In genomic region chr12:99261256-99261655, GRCh38 we compare ENCODE assay signal across 17 cellular contexts.
"Had no signal": no experiment of that assay in that cellular context is flagged by ENCODE, and none has a peak within 500 bp of the region (broad histone marks: within the 10 kb centered on the region; RNA-seq: fewer than 3 reads in every experiment).

No MANE protein-coding gene starts in this region.

- H3K27me3 Mint-ChIP-seq: progenitor cell of endocrine pancreas, type B pancreatic cell had no signal

- H3K4me1 ChIP-seq: thyroid gland had no signal

- H3K4me3 Mint-ChIP-seq: mesothelial cell of epicardium, natural killer cell, type B pancreatic cell had no signal

- H3K27ac ChIP-seq: coronary artery, heart left ventricle, pancreas, thyroid gland had no signal

- H3K27ac Mint-ChIP-seq: mesothelial cell of epicardium, natural killer cell, progenitor cell of endocrine pancreas, type B pancreatic cell had no signal

- H3K27me3 ChIP-seq: heart left ventricle, pancreas, thyroid gland had no signal

- H3K4me3 ChIP-seq: coronary artery, heart left ventricle, pancreas, thyroid gland had no signal

- H3K9me3 ChIP-seq: heart left ventricle, pancreas, thyroid gland had no signal

- DNase-seq: effector memory CD4-positive, alpha-beta T cell; heart left ventricle; hippocampal formation; kidney glomerular epithelial cell; natural killer cell; occipital lobe; pancreas; right cardiac atrium; small intestine; stimulated activated CD4-positive, alpha-beta T cell treated with anti-CD3 and anti-CD28 coated beads, Interleukin-12 subunit alpha, Interleukin-12 subunit beta, amount 100 ng/mL, for 4 hours; stimulated activated naive CD4-positive, alpha-beta T cell treated with Interleukin-2 at 50 U/mL for 16 hours; thyroid gland had no signal

- ATAC-seq: esophagus mucosa, heart left ventricle, natural killer cell, pancreas, right cardiac atrium had no signal

- H3K36me3 ChIP-seq: heart left ventricle, pancreas, thyroid gland had no signal

- H3K36me3 Mint-ChIP-seq: mesothelial cell of epicardium, natural killer cell, type B pancreatic cell had no signal

- H3K4me1 Mint-ChIP-seq: natural killer cell had no signal
